8 cellular contexts compared by ENCODE assay signal in the genomic region with DNA sequence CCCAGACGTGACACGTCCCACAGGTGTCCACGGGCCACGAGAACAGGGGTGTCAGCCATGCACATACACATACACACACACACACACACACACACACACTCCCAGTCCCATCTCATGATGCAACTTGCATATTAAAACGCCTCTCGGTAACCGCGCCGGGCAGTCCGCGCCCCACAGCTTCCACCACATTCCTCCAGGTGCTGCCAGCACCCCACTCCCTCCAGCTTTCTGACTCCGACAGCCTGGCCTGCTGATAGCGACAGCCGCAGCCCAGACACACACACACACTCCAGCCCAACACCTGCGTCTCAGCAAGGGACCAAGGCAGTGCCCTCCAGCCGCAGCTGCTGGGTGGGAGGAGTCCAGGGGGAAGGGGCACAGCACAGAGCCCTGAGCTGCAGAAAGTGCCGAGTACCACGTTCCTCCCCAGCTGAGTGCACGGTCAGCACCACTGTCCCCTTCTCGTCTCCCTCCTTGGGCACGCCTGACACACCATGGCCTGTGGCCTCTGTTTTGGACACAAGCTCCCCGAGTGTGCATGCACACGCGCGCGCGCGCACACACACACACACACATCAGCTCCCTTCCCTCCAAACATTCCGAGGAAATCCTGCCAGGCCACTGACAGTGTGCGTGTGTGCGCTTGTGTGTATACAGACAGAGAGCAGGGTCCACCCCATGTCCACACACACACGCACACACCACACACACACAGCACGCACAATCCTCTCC. TPM values are rescaled to one million over a fixed set of nuclear protein-coding genes. Genes with fewer than 3 reads are reported as not detected.
DNase-seq lines count a peak whose midpoint lies in the region; ATAC-seq and TF ChIP-seq lines count a peak whose summit lies in the region.

No MANE protein-coding gene starts in this region.

- H3K9me3 Mint-ChIP-seq in IgD-negative memory B cell (peaks cover 0 to 2% (median 0%) of the 10 kb centered on the region in 3 donors), memory B cell (no peaks in the 10 kb centered on the region)

- peak overlapping the region in 3 of 4 donors; percentile 48 to 65 (median 58) for H3K4me3 Mint-ChIP-seq in IgD-negative memory B cell
- H3K4me3 Mint-ChIP-seq in memory B cell, result no peak overlapping the region

- H3K27ac Mint-ChIP-seq in IgD-negative memory B cell (peak overlapping the region in 2 of 3 donors; percentile 16 to 26), memory B cell (no peak overlapping the region)

- CTCF ChIA-PET in BJ (lab: Yijun Ruan, JAX), result interaction anchor here (0.9 to 1.0 kb wide), 2 partner anchors 11 to 181 kb away, joined by 3 read pairs; no protein-coding TSS in a partner anchor

- peaks cover 2 to 9% (median 4%) of the 10 kb centered on the region in 3 donors for H3K4me1 Mint-ChIP-seq in IgD-negative memory B cell
- H3K4me1 Mint-ChIP-seq in memory B cell, result peaks cover 4% of the 10 kb centered on the region

- H3K27me3 ChIP-seq in BJ (ENCODE audit: control insufficient read depth, insufficient read depth, low read length), result peaks cover 20% of the 10 kb centered on the region
- H3K27me3 ChIP-seq in body of pancreas, result peaks cover 0 to 27% of the 10 kb centered on the region in 2 donors
- peaks cover 61 to 77% (median 64%) of the 10 kb centered on the region in 3 donors for H3K27me3 ChIP-seq in gastrocnemius medialis

- peak overlapping the region; percentile 53 for H3K4me3 ChIP-seq in BJ (ENCODE audit: low read depth, low read length)
- H3K4me3 ChIP-seq in body of pancreas, result no peak overlapping the region
- no peak overlapping the region for H3K4me3 ChIP-seq in gastrocnemius medialis

- TF ChIP-seq CTCF in BJ (IDR thresholded peaks at IDR 0.05; ENCODE audit: insufficient read depth, low read depth, low read length) (no peak), body of pancreas (IDR thresholded peaks at IDR 0.05) (no peak), gastrocnemius medialis (IDR thresholded peaks at IDR 0.05 in 4 of 5, conservative IDR thresholded peaks at IDR 0.05 in 1 of 5) (no peak)

- H3K4me1 ChIP-seq in body of pancreas (peaks cover 22% of the 10 kb centered on the region), gastrocnemius medialis (no peaks in the 10 kb centered on the region)

- H3K27ac ChIP-seq in body of pancreas, result no peak overlapping the region
- no peak overlapping the region for H3K27ac ChIP-seq in gastrocnemius medialis

- no peak for DNase-seq in BJ (ENCODE audit: low read depth)
- peak in 1 of 4 donors; percentile 26 for DNase-seq in body of pancreas
- DNase-seq in memory B cell (ENCODE audit: low spot score in 2 of 2), result no peak
- DNase-seq in gastrocnemius medialis, result no peak
- DNase-seq in cortex of kidney (lab: John Stamatoyannopoulos, UW), result no peak

- H3K27me3 Mint-ChIP-seq in IgD-negative memory B cell (peaks cover 62% of the 10 kb centered on the region), memory B cell (peaks cover 47% of the 10 kb centered on the region)

- H3K36me3 ChIP-seq in BJ (ENCODE audit: control insufficient read depth, insufficient read depth, low read length), result no peaks in the 10 kb centered on the region
- H3K36me3 ChIP-seq in body of pancreas (replicated peaks in 1 of 2; ENCODE audit: insufficient read depth in 1 of 2, low read depth in 2 of 2), result no peaks in the 10 kb centered on the region
- H3K36me3 ChIP-seq in gastrocnemius medialis, result no peaks in the 10 kb centered on the region

- H3K9me3 ChIP-seq in body of pancreas, result no peaks in the 10 kb centered on the region
- no peaks in the 10 kb centered on the region for H3K9me3 ChIP-seq in gastrocnemius medialis

- POLR2A ChIA-PET in BJ (lab: Charles Lee), result no interaction called here

- WGBS in body of pancreas, 2 donors, result 10 to 27% methylated on average over 8 to 33 of the region's 33 CpGs

- in situ Hi-C loops in gastrocnemius medialis (cut with MboI; ENCODE audit: low sequenced_read_pairs in 4 of 4), result no loop called here

- ATAC-seq in body of pancreas (peak; percentile 20), memory B cell (ENCODE audit: low read depth) (peak; percentile 20), HG03135 (IDR thresholded peaks at IDR 0.05; ENCODE audit: unreplicated experiment) (no peak), gastrocnemius medialis (no peak), GM21528 (IDR thresholded peaks at IDR 0.05; ENCODE audit: low FRiP score, unreplicated experiment) (no peak)

- intact Hi-C loops in body of pancreas (cut with DNase I), result no loop called here
- intact Hi-C loops in gastrocnemius medialis (cut with DNase I; ENCODE audit: low total_unique reads), result loop anchor here (10.0 kb wide), 1 partner anchor 111 kb away; no protein-coding TSS in a partner anchor

- H3K36me3 Mint-ChIP-seq in IgD-negative memory B cell (no peaks in the 10 kb centered on the region), memory B cell (no peaks in the 10 kb centered on the region)

- no peak for TF ChIP-seq POLR2A in body of pancreas (IDR thresholded peaks at IDR 0.05)
- no peak for TF ChIP-seq POLR2A in gastrocnemius medialis (IDR thresholded peaks at IDR 0.05)

RNA-seq across cellular contexts. Expression of a gene that starts 1.3 kb away (rescaled TPM):
- polyA plus RNA-seq in BJ (2011; rRNA removed) (0.34 and 0.39 TPM in 2 replicates), IgD-negative memory B cell (not detected)
- 0.57 and 0.62 TPM in 2 replicates for polyA minus RNA-seq in BJ (2011; rRNA and poly(A)+ RNA removed)
- total RNA-seq in body of pancreas (1 to 10 TPM in 1 of 2 donors, not detected in 1; 1.6 TPM), gastrocnemius medialis (under 1 TPM in 2 of 4 donors, not detected in 2; 0.02 to 0.03 TPM)

Comparison
In these comparisons a context has a peak if more than half of its experiments do, and no peak if none do; other contexts are left out.
1. ATAC-seq: peak in body of pancreas (single experiment) and memory B cell (single experiment); none in HG03135 (single experiment), gastrocnemius medialis (0 of 2) and GM21528 (single experiment).